8 cellular contexts compared by ENCODE assay signal in the genomic region with DNA sequence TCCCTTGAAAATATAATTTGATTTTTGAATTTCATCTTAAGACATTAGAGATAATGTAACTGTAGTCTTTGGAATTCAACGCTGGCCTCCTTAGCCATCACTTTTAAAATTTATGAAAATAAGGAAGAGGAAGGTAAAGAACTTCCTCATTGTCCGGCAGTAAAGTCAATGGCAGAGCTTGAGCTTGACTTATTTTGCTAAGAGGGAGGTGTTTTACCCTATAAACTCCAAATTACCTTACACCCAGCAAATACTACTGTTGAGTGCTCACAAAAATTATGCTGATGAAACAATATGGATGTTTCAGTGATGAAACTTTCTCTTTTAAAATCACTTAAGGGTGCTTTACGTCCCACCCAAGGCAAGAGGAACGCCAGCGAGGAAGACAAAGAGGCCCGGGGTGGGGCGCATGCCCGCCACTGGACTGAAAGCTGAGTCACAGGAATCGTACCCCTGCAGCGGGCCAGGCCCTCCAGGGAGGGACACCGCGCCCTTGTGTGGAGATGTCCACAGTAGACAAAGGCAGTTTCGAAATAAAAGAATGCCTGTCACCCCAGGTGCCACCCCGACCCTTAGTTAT. TPM values are rescaled to one million over a fixed set of nuclear protein-coding genes. Genes with fewer than 3 reads are reported as not detected.
DNase-seq lines count a peak whose midpoint lies in the region; ATAC-seq lines count a peak whose summit lies in the region.

No MANE protein-coding gene starts in this region.

- peak overlapping the region; percentile 98 for H3K4me3 Mint-ChIP-seq in activated naive CD4-positive, alpha-beta T cell treated with anti-CD3 and anti-CD28 coated beads, Interleukin-2, amount 50 U/mL, for 24 hours

- no peaks in the 10 kb centered on the region for H3K27me3 Mint-ChIP-seq in activated naive CD4-positive, alpha-beta T cell treated with anti-CD3 and anti-CD28 coated beads, Interleukin-2, amount 50 U/mL, for 24 hours

- H3K36me3 Mint-ChIP-seq in activated naive CD4-positive, alpha-beta T cell treated with anti-CD3 and anti-CD28 coated beads, Interleukin-2, amount 50 U/mL, for 24 hours: peaks cover 16% of the 10 kb centered on the region

- DNase-seq in NCI-H510A treated with DMSO at 0.1 percent for 48 hours (lab: John Stamatoyannopoulos, UW): peak; percentile 32
- DNase-seq in NCI-H510A (lab: John Stamatoyannopoulos, UW): no peak
- DNase-seq in NOMO-1 treated with dmso at 0.1 percent for 144 hours (lab: John Stamatoyannopoulos, UW; ENCODE audit: unreplicated experiment): peak; percentile 66
- peak in 35 of 42 donors; percentile 26 to 76 (median 50) for DNase-seq in head of caudate nucleus
- peak; percentile 5 for DNase-seq in occipital lobe (lab: John Stamatoyannopoulos, UW)
- DNase-seq in kidney glomerular epithelial cell (lab: John Stamatoyannopoulos, UW): no peak

- peak overlapping the region; percentile 98 for H3K27ac Mint-ChIP-seq in activated naive CD4-positive, alpha-beta T cell treated with anti-CD3 and anti-CD28 coated beads, Interleukin-2, amount 50 U/mL, for 24 hours

- peaks cover 34% of the 10 kb centered on the region for H3K4me1 Mint-ChIP-seq in activated naive CD4-positive, alpha-beta T cell treated with anti-CD3 and anti-CD28 coated beads, Interleukin-2, amount 50 U/mL, for 24 hours

- H3K9me3 Mint-ChIP-seq in activated naive CD4-positive, alpha-beta T cell treated with anti-CD3 and anti-CD28 coated beads, Interleukin-2, amount 50 U/mL, for 24 hours: no peaks in the 10 kb centered on the region

- intact Hi-C loops in head of caudate nucleus (cut with DNase I): loop anchor here (10.0 kb wide), 2 partner anchors 120 to 510 kb away; no protein-coding TSS in a partner anchor

- no peak for ATAC-seq in GM18873 (IDR thresholded peaks at IDR 0.05; ENCODE audit: low FRiP score, unreplicated experiment)

RNA-seq across cellular contexts. Expression of a gene that starts 0.6 kb away (rescaled TPM):
- 4,817 TPM for total RNA-seq in occipital lobe

Comparison
In these comparisons a context has a peak if more than half of its experiments do, and no peak if none do; other contexts are left out.
1. DNase-seq: peak in NCI-H510A treated with DMSO at 0.1 percent for 48 hours (single experiment), NOMO-1 treated with dmso at 0.1 percent for 144 hours (single experiment), head of caudate nucleus (35 of 42) and occipital lobe (single experiment); none in NCI-H510A (single experiment) and kidney glomerular epithelial cell (single experiment).